ENCODE assay signal across 15 cellular contexts in the genomic region with DNA sequence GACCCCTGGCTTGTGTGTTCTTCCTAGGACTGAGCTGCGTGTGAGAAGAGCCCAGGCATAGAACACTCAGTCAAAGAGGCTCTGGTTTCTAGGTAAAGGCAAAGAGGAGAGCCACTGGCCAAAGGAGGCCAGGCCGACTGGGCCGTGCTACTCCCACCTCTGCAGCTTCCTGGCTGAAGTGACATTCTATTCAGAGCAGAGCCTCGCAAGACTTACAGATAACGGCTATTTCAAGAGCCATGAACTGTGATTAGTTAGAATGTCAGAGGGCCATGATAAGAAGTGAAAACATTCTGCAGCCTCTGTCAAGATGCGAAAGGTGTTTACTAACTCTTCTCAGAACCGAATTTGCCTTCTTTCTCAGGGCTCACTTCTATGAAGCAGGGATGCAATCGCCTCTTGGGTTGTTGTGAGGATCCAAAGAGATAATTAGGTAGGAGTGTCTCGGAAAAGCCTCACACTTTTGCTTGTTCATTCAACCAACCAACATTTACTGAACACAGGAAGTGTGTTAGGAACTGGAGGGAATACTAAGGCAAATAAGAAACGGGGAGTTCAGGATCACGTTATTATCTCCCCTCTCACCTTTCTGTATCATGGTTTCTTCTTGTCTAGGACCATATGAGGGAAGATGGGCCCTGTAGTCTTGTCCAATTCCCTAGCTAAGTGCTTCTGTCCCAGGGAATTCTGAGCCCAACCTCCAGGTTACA. TPM values are rescaled to one million over a fixed set of nuclear protein-coding genes. Genes with fewer than 3 reads are reported as not detected.
"Had no signal": no experiment of that assay in that cellular context is flagged by ENCODE, and none has a peak within 500 bp of the region (broad histone marks: within the 10 kb centered on the region; RNA-seq: fewer than 3 reads in every experiment).

No MANE protein-coding gene starts in this region.

- H3K4me3 ChIP-seq: skin epidermis, tibial artery, uterus had no signal

- DNase-seq: activated CD4-positive, alpha-beta T cell treated with anti-CD3 and anti-CD28 coated beads for 36 hours; activated CD8-positive, alpha-beta memory T cell treated with anti-CD3 and anti-CD28 coated beads, Interleukin-2, amount 50 U/mL, for 48 hours; activated CD8-positive, alpha-beta T cell treated with anti-CD3 and anti-CD28 coated beads, Interleukin-2, amount 10 ng/mL, durations not matched to agents 7 days and 5 days; activated naive CD4-positive, alpha-beta T cell; foreskin melanocyte; head of caudate nucleus; SW 1271; tibial artery; uterus had no signal

- ATAC-seq: activated CD4-positive, alpha-beta T cell treated with anti-CD3 and anti-CD28 coated beads for 36 hours; activated CD8-positive, alpha-beta T cell treated with anti-CD3 and anti-CD28 coated beads, Interleukin-2, amount 10 ng/mL, durations not matched to agents 7 days and 5 days had no signal

- H3K4me1 ChIP-seq: tibial artery, uterus had no signal

- H3K36me3 ChIP-seq: tibial artery, uterus, WERI-Rb-1 had no signal

- H3K9me3 ChIP-seq: tibial artery, uterus had no signal

- H3K27me3 ChIP-seq: uterus had no signal

- H3K27ac ChIP-seq: skin epidermis, tibial artery, uterus, WERI-Rb-1 had no signal

RNA-seq across cellular contexts. Expression of gene DNAJC5G, which starts 3.4 kb away (rescaled TPM):
- total RNA-seq: activated CD4-positive, alpha-beta T cell treated with anti-CD3 and anti-CD28 coated beads for 36 hours; activated CD8-positive, alpha-beta T cell treated with anti-CD3 and anti-CD28 coated beads, Interleukin-2, amount 10 ng/mL, durations not matched to agents 7 days and 5 days; astrocyte; liver; osteoblast had no signal
- polyA plus RNA-seq: liver, neural cell had no signal

RNA-seq across cellular contexts. Expression of gene SLC30A3, which starts 8.9 kb away (rescaled TPM):
- total RNA-seq: activated CD8-positive, alpha-beta T cell treated with anti-CD3 and anti-CD28 coated beads, Interleukin-2, amount 10 ng/mL, durations not matched to agents 7 days and 5 days; liver had no signal
- polyA plus RNA-seq: neural cell had no signal

RNA-seq across cellular contexts. Expression of gene TRIM54, which starts 10.4 kb away (rescaled TPM):
- total RNA-seq: astrocyte, liver, osteoblast had no signal
- polyA plus RNA-seq: neural cell had no signal
